ENCODE assay signal across 28 cellular contexts in genomic region chr3:189606774-189607173, GRCh38. TPM values are rescaled to one million over a fixed set of nuclear protein-coding genes. Genes with fewer than 3 reads are reported as not detected.
"Had no signal": no experiment of that assay in that cellular context is flagged by ENCODE, and none has a peak within 500 bp of the region (broad histone marks: within the 10 kb centered on the region; RNA-seq: fewer than 3 reads in every experiment).

No MANE protein-coding gene starts in this region.

- H3K4me3 Mint-ChIP-seq: activated CD4-positive, alpha-beta memory T cell treated with anti-CD3 and anti-CD28 coated beads for 36 hours; activated CD4-positive, alpha-beta T cell treated with anti-CD3 and anti-CD28 coated beads, Interleukin-2, amount 10 ng/mL, durations not matched to agents 7 days and 5 days; activated naive CD4-positive, alpha-beta T cell treated with anti-CD3 and anti-CD28 coated beads, Interleukin-2, amount 50 U/mL, for 24 hours; activated naive CD8-positive, alpha-beta T cell treated with anti-CD3 and anti-CD28 coated beads, Interleukin-2, amount 50 U/mL, for 24 hours; activated T-cell treated with anti-CD3 and anti-CD28 coated beads, Interleukin-2, amount 50 U/mL, for 72 hours; T-helper 1 cell treated with Interleukin-12 subunit alpha and Interleukin-12 subunit beta and Interleukin-4 antibody, amounts not matched to agents 30 μg/mL and 1 μg/mL, for 36 hours; WTC11 had no signal

- H3K27ac ChIP-seq: ascending aorta, body of pancreas had no signal

- H3K4me1 Mint-ChIP-seq: activated CD4-positive, alpha-beta T cell treated with anti-CD3 and anti-CD28 coated beads, Interleukin-2, amount 10 ng/mL, durations not matched to agents 7 days and 5 days; activated naive CD4-positive, alpha-beta T cell treated with anti-CD3 and anti-CD28 coated beads, Interleukin-2, amount 50 U/mL, for 24 hours; activated naive CD8-positive, alpha-beta T cell treated with anti-CD3 and anti-CD28 coated beads, Interleukin-2, amount 50 U/mL, for 24 hours; WTC11 had no signal

- DNase-seq: activated CD4-positive, alpha-beta memory T cell treated with anti-CD3 and anti-CD28 coated beads for 36 hours; activated CD4-positive, alpha-beta T cell treated with anti-CD3 and anti-CD28 coated beads, Interleukin-2, amount 10 ng/mL, durations not matched to agents 7 days and 5 days; activated CD4-positive, CD25-positive, alpha-beta regulatory T cell treated with anti-CD3 and anti-CD28 coated beads, Interleukin-2, amount 50 U/mL, for 72 hours; activated CD8-positive, alpha-beta memory T cell treated with anti-CD3 and anti-CD28 coated beads for 24 hours; activated naive CD8-positive, alpha-beta T cell treated with anti-CD3 and anti-CD28 coated beads, Interleukin-2, amount 50 U/mL, for 24 hours; activated T-cell treated with anti-CD3 and anti-CD28 coated beads, Interleukin-2, amount 50 U/mL, for 72 hours; amniotic stem cell; body of pancreas; central memory CD4-positive, alpha-beta T cell; Kasumi-1; KBM-7; NCI-H1105 treated with DMSO at 0.1 percent for 48 hours; NCI-H1436 treated with DMSO at 0.1 percent for 48 hours; NCI-H187; NCI-H2081 treated with DMSO at 0.1 percent for 48 hours; NCI-H2171 treated with DMSO at 0.1 percent for 48 hours; NCI-H345; NCI-H510A; NCI-H526 treated with DMSO at 0.1 percent for 48 hours; NCI-H82; NK-92 treated with Interleukin-12 subunit alpha and Interleukin-12 subunit beta, amount 100 ng/mL, for 24 hours; SHP77 treated with DMSO at 0.1 percent for 48 hours had no signal

- H3K36me3 Mint-ChIP-seq: activated naive CD4-positive, alpha-beta T cell treated with anti-CD3 and anti-CD28 coated beads, Interleukin-2, amount 50 U/mL, for 24 hours had no signal

- H3K27me3 ChIP-seq: ascending aorta, body of pancreas had no signal

- H3K4me3 ChIP-seq: ascending aorta, body of pancreas had no signal

- H3K4me1 ChIP-seq: ascending aorta, body of pancreas had no signal

- H3K9me3 ChIP-seq: body of pancreas had no signal

- H3K27me3 Mint-ChIP-seq: activated CD4-positive, alpha-beta memory T cell treated with anti-CD3 and anti-CD28 coated beads for 36 hours; activated CD4-positive, alpha-beta T cell treated with anti-CD3 and anti-CD28 coated beads, Interleukin-2, amount 10 ng/mL, durations not matched to agents 7 days and 5 days; activated naive CD8-positive, alpha-beta T cell treated with anti-CD3 and anti-CD28 coated beads, Interleukin-2, amount 50 U/mL, for 24 hours had no signal

- H3K36me3 ChIP-seq: ascending aorta had no signal

- ATAC-seq: activated naive CD8-positive, alpha-beta T cell treated with anti-CD3 and anti-CD28 coated beads, Interleukin-2, amount 50 U/mL, for 24 hours; body of pancreas; WTC11 had no signal

- H3K27ac Mint-ChIP-seq: activated CD4-positive, alpha-beta memory T cell treated with anti-CD3 and anti-CD28 coated beads for 36 hours; activated CD4-positive, alpha-beta T cell treated with anti-CD3 and anti-CD28 coated beads, Interleukin-2, amount 10 ng/mL, durations not matched to agents 7 days and 5 days; activated naive CD4-positive, alpha-beta T cell treated with anti-CD3 and anti-CD28 coated beads, Interleukin-2, amount 50 U/mL, for 24 hours; activated naive CD8-positive, alpha-beta T cell treated with anti-CD3 and anti-CD28 coated beads, Interleukin-2, amount 50 U/mL, for 24 hours; activated T-cell treated with anti-CD3 and anti-CD28 coated beads, Interleukin-2, amount 50 U/mL, for 72 hours; T-helper 1 cell treated with Interleukin-12 subunit alpha and Interleukin-12 subunit beta and Interleukin-4 antibody, amounts not matched to agents 30 μg/mL and 1 μg/mL, for 36 hours; WTC11 had no signal

RNA-seq across cellular contexts. Expression of gene TP63, which starts 24.4 kb away (rescaled TPM):
- total RNA-seq: ascending aorta, body of pancreas, chondrocyte, SK-MEL-5 had no signal
